ENCODE assay signal across 1 cellular context in the genomic region with DNA sequence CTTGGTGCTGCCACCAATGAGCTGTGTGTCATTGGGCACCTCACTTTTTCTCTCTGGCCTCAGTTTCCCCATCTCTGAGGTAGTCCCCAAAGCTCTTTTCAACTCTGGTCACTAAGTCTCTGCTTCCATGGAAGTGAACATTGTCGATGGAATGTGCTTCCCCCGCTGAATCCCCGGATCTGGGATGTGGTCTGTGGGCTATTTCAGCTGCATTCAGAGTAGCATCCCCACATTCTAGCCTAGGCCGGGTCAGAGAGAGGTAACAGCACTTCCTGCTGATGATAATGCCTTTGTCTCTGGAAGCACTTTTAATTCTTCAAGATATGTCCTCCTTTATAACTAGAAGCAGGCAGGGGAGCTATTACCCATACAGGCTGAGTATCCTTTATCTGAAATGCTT.
TF ChIP-seq lines count a peak whose summit lies in the region.

No MANE protein-coding gene starts in this region.

TF ChIP-seq in WTC11, 78 proteins besides CTCF, POLR2A, EP300 and RAD21 (continued from another document):
- TF ChIP-seq, protein P1, sequence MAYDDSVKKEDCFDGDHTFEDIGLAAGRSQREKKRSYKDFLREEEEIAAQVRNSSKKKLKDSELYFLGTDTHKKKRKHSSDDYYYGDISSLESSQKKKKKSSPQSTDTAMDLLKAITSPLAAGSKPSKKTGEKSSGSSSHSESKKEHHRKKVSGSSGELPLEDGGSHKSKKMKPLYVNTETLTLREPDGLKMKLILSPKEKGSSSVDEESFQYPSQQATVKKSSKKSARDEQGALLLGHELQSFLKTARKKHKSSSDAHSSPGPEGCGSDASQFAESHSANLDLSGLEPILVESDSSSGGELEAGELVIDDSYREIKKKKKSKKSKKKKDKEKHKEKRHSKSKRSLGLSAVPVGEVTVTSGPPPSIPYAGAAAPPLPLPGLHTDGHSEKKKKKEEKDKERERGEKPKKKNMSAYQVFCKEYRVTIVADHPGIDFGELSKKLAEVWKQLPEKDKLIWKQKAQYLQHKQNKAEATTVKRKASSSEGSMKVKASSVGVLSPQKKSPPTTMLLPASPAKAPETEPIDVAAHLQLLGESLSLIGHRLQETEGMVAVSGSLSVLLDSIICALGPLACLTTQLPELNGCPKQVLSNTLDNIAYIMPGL (CRISPR knock-in tag; IDR thresholded peaks at IDR 0.05), result no peak
- TF ChIP-seq, protein P2, sequence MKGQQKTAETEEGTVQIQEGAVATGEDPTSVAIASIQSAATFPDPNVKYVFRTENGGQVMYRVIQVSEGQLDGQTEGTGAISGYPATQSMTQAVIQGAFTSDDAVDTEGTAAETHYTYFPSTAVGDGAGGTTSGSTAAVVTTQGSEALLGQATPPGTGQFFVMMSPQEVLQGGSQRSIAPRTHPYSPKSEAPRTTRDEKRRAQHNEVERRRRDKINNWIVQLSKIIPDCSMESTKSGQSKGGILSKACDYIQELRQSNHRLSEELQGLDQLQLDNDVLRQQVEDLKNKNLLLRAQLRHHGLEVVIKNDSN (CRISPR knock-in tag; IDR thresholded peaks at IDR 0.05), result no peak
